ENCODE assay signal across 1 cellular context in the genomic region with DNA sequence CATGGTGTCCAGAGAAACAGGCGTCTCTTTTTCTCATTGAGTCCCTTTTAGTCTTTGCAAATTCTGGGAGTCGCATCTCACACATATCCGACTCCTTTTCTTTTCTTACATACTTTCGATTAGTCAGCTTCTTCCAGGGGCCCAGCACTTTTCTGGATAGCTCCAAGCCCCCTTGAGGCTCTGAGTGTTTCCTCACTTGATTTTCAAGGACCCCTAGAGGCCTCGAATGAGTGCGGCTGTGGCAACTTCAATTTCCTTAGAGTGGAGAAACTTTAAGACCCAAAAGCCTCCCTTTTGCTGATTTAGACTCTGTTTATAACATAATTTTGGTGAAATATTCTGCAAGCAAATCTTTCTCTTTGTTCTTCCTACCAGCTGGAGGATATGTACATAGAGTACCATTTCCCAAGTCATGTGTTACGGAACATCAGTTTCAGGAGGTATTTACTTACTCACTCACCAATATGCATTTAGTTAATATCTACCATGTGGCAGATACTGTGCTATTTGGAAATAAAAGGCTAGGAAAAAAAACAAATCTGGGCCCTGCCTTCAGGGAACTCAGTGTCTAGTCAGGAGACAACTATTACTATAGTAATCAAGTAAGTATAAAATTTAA.
TF ChIP-seq lines count a peak whose summit lies in the region.

No MANE protein-coding gene starts in this region.

TF ChIP-seq in WTC11, 78 proteins besides CTCF, POLR2A, EP300 and RAD21 (continued from another document):
- TF ChIP-seq, protein P1, sequence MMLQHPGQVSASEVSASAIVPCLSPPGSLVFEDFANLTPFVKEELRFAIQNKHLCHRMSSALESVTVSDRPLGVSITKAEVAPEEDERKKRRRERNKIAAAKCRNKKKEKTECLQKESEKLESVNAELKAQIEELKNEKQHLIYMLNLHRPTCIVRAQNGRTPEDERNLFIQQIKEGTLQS (CRISPR knock-in tag; conservative IDR thresholded peaks at IDR 0.05): no peak
- TF ChIP-seq JAZF1 (CRISPR knock-in tag; IDR thresholded peaks at IDR 0.05) (no peak), MXD4 (CRISPR knock-in tag; IDR thresholded peaks at IDR 0.05; ENCODE audit: borderline replicate concordance) (no peak)
